Comparison of ENCODE assay signal across 7 cellular contexts in genomic region chr3:183158552-183159006, GRCh38. TPM values are rescaled to one million over a fixed set of nuclear protein-coding genes. Genes with fewer than 3 reads are reported as not detected.
A peak's percentile ranks its signal among the peaks of the same experiment; 100 is the strongest.
DNase-seq lines count a peak whose midpoint lies in the region; ATAC-seq and TF ChIP-seq lines count a peak whose summit lies in the region.

No MANE protein-coding gene starts in this region.

- H2AFZ ChIP-seq in OCI-LY7 (ENCODE audit: low read length) = no peak overlapping the region
- H2AFZ ChIP-seq in neural progenitor cell (replicated peaks) = no peak overlapping the region

- H3K27ac ChIP-seq in OCI-LY7 (ENCODE audit: low read depth, low read length, poor library complexity, severe bottlenecking) = no peak overlapping the region
- H3K27ac ChIP-seq in neural progenitor cell = no peak overlapping the region

- no peaks in the 10 kb centered on the region for H3K36me3 Mint-ChIP-seq in neural progenitor cell

- no peak for TF ChIP-seq CTCF in OCI-LY7 (conservative IDR thresholded peaks at IDR 0.05; ENCODE audit: low read length)
- no peak for TF ChIP-seq CTCF in neural progenitor cell (IDR thresholded peaks at IDR 0.05)

- CTCF ChIA-PET in OCI-LY7 (lab: Charles Lee; ENCODE audit: unreplicated experiment) = no interaction called here

- H4K20me1 ChIP-seq in OCI-LY7 (ENCODE audit: insufficient read depth, low read length) (no peaks in the 10 kb centered on the region), neural progenitor cell (ENCODE audit: low read depth) (no peaks in the 10 kb centered on the region)

- H3K4me1 ChIP-seq in OCI-LY7 (ENCODE audit: insufficient read depth, low read length, poor library complexity, severe bottlenecking) (peaks cover 28% of the 10 kb centered on the region), neural progenitor cell (peaks cover 6% of the 10 kb centered on the region)

- H3K4me1 Mint-ChIP-seq in neural progenitor cell = peaks cover 8% of the 10 kb centered on the region

- H3K27ac Mint-ChIP-seq in neural progenitor cell = no peak overlapping the region

- peaks cover 40% of the 10 kb centered on the region for H3K27me3 ChIP-seq in neural progenitor cell

- H3K9me3 ChIP-seq in OCI-LY7 (ENCODE audit: low read length) (peaks cover 6% of the 10 kb centered on the region; the same call in 1 of the 2 replicates), neural progenitor cell (ENCODE audit: low read depth) (no peaks in the 10 kb centered on the region)

- H3K79me2 ChIP-seq in OCI-LY7 (ENCODE audit: insufficient read depth, low read depth, low read length) = no peaks in the 10 kb centered on the region
- no peaks in the 10 kb centered on the region for H3K79me2 ChIP-seq in neural progenitor cell (ENCODE audit: low read depth)

- no peaks in the 10 kb centered on the region for H3K9me2 ChIP-seq in OCI-LY7 (ENCODE audit: insufficient read depth, low read length)

- DNase-seq in OCI-LY7 (ENCODE audit: low spot score) = peak; percentile 48
- DNase-seq in iPS-NIHi7 (ENCODE audit: extremely low spot score) = peak; percentile 63
- no peak for DNase-seq in NCI-H1092 treated with DMSO at 0.1 percent for 48 hours (lab: John Stamatoyannopoulos, UW)
- DNase-seq in NCI-H187 (lab: John Stamatoyannopoulos, UW) = no peak
- no peak for DNase-seq in neural progenitor cell (ENCODE audit: low spot score)

- H3K4me3 ChIP-seq in OCI-LY7 (ENCODE audit: low read depth, low read length, poor library complexity, severe bottlenecking) = no peak overlapping the region
- H3K4me3 ChIP-seq in neural progenitor cell = no peak overlapping the region

- H3K4me3 Mint-ChIP-seq in neural progenitor cell = no peak overlapping the region

- intact Hi-C loops in OCI-LY7 (cut with micrococcal nuclease; ENCODE audit: unreplicated experiment) = no loop called here

- ATAC-seq in GM18909 (IDR thresholded peaks at IDR 0.05; ENCODE audit: poor library complexity, unreplicated experiment) = peak; percentile 80
- peak; percentile 68 for ATAC-seq in HG02759 (IDR thresholded peaks at IDR 0.05; ENCODE audit: unreplicated experiment)

- H3K36me3 ChIP-seq in OCI-LY7 (ENCODE audit: insufficient read depth, low read length) (no peaks in the 10 kb centered on the region), neural progenitor cell (no peaks in the 10 kb centered on the region)

- H3K4me2 ChIP-seq in OCI-LY7 (ENCODE audit: low read length) (no peak overlapping the region), neural progenitor cell (no peak overlapping the region)

- no TSS peak for BruUV-seq in OCI-LY7 (replicated peaks; lab: Mats Ljungman, UMichigan)

- no peak overlapping the region for H3K9ac ChIP-seq in neural progenitor cell

- H3K9me3 Mint-ChIP-seq in neural progenitor cell = no peaks in the 10 kb centered on the region

- no peaks in the 10 kb centered on the region for H3F3A ChIP-seq in neural progenitor cell (ENCODE audit: low read depth)

- POLR2A ChIA-PET in OCI-LY7 (lab: Charles Lee) = interaction anchor here (0.5 kb wide), 1 partner anchor 167 kb away, joined by 3 read pairs; no protein-coding TSS in a partner anchor

- H3K27me3 Mint-ChIP-seq in neural progenitor cell (ENCODE audit: insufficient read depth, low read depth) = peaks cover 24% of the 10 kb centered on the region

RNA-seq across cellular contexts. Expression of gene LAMP3, which starts 4.0 kb away (rescaled TPM):
- not detected in 2 replicates for total RNA-seq in OCI-LY7 (2014; rRNA removed; shearing (Covaris generic))
- total RNA-seq in OCI-LY7 (2022) (not detected in 2 replicates), neural progenitor cell (ENCODE audit: low replicate concordance) (0.68 TPM in 1 of 2 replicates, not detected in the other)

RNA-seq across cellular contexts. Expression of gene MCCC1, which starts 59.3 kb away (rescaled TPM):
- total RNA-seq in OCI-LY7 (2014; rRNA removed; shearing (Covaris generic)) = 29.9 and 39.9 TPM in 2 replicates
- total RNA-seq in OCI-LY7 (2022) = 55.2 and 57.5 TPM in 2 replicates
- 29.9 and 34.9 TPM in 2 replicates for total RNA-seq in neural progenitor cell (ENCODE audit: low replicate concordance)

Comparison
In these comparisons a context has a peak if more than half of its experiments do, and no peak if none do; other contexts are left out.
1. DNase-seq: peak in OCI-LY7 (single experiment) and iPS-NIHi7 (single experiment); none in NCI-H1092 treated with DMSO at 0.1 percent for 48 hours (single experiment), NCI-H187 (0 of 2) and neural progenitor cell (single experiment).